Comparison of ENCODE assay signal across 22 cellular contexts in genomic region chr5:157709346-157709745, GRCh38. TPM values are rescaled to one million over a fixed set of nuclear protein-coding genes. Genes with fewer than 3 reads are reported as not detected.
DNase-seq lines count a peak whose midpoint lies in the region; ATAC-seq and TF ChIP-seq lines count a peak whose summit lies in the region.
"Had no signal": no experiment of that assay in that cellular context is flagged by ENCODE, and none has a peak within 500 bp of the region (broad histone marks: within the 10 kb centered on the region; RNA-seq: fewer than 3 reads in every experiment).

No MANE protein-coding gene starts in this region.

- no peak for TF ChIP-seq CTCF in HFFc6 (IDR thresholded peaks at IDR 0.05)
- no peak for TF ChIP-seq CTCF in chondrocyte (IDR thresholded peaks at IDR 0.05)

- H3K27me3 Mint-ChIP-seq in HFFc6 (ENCODE audit: insufficient read depth) (no peaks in the 10 kb centered on the region; the same call in 1 of the 2 replicates), chondrocyte (ENCODE audit: low read depth) (no peaks in the 10 kb centered on the region)

- peak overlapping the region; percentile 62 for H3K27ac Mint-ChIP-seq in HFFc6
- peak overlapping the region; percentile 6 for H3K27ac Mint-ChIP-seq in chondrocyte (ENCODE audit: unreplicated experiment)
- H3K27ac Mint-ChIP-seq: CD14-positive monocyte; CD4-positive, alpha-beta T cell; CD8-positive, alpha-beta memory T cell had no signal

- H3K36me3 Mint-ChIP-seq in HFFc6 (ENCODE audit: low read depth) (no peaks in the 10 kb centered on the region), chondrocyte (ENCODE audit: low read depth) (no peaks in the 10 kb centered on the region)
- H3K36me3 Mint-ChIP-seq: CD14-positive monocyte; CD8-positive, alpha-beta memory T cell had no signal

- peak overlapping the region; percentile 76 for H3K27ac ChIP-seq in SJCRH30
- H3K27ac ChIP-seq: A549; BLaER1 treated with 17β-estradiol and CSF1 and Interleukin-3, amounts not matched to agents 10 nM and 100 nM had no signal

- no peak for ATAC-seq in GM19395 (IDR thresholded peaks at IDR 0.05; ENCODE audit: unreplicated experiment)
- ATAC-seq: A549, GM12878 had no signal

- H3K4me3 ChIP-seq in SJCRH30, result no peak overlapping the region
- H3K4me3 ChIP-seq: A549; BLaER1 treated with 17β-estradiol and CSF1 and Interleukin-3, amounts not matched to agents 10 nM and 100 nM; GM12878 had no signal

- H3K4me1 Mint-ChIP-seq in HFFc6 (ENCODE audit: low read depth) (peaks cover 60% of the 10 kb centered on the region), chondrocyte (ENCODE audit: low read depth) (peaks cover 40% of the 10 kb centered on the region)
- H3K4me1 Mint-ChIP-seq: CD14-positive monocyte; CD8-positive, alpha-beta memory T cell had no signal

- H3K27me3 ChIP-seq in SJCRH30, result no peaks in the 10 kb centered on the region
- H3K27me3 ChIP-seq: BLaER1 treated with 17β-estradiol and CSF1 and Interleukin-3, amounts not matched to agents 10 nM and 100 nM had no signal

- H3K4me1 ChIP-seq in SJCRH30, result peaks cover 34% of the 10 kb centered on the region
- H3K4me1 ChIP-seq: BE2C; BLaER1 treated with 17β-estradiol and CSF1 and Interleukin-3, amounts not matched to agents 10 nM and 100 nM had no signal

- no peaks in the 10 kb centered on the region for H3K9me3 Mint-ChIP-seq in HFFc6
- no peaks in the 10 kb centered on the region for H3K9me3 Mint-ChIP-seq in chondrocyte (ENCODE audit: low read depth)
- H3K9me3 Mint-ChIP-seq: CD14-positive monocyte; CD4-positive, alpha-beta T cell; CD8-positive, alpha-beta memory T cell had no signal

- DNase-seq in COLO829 (ENCODE audit: low spot score) (peak; percentile 13), HFFc6 (no peak), SJCRH30 (no peak), chondrocyte (ENCODE audit: low spot score) (no peak), RPMI8226 (no peak)
- DNase-seq in stimulated activated naive CD4-positive, alpha-beta T cell treated with Interleukin-2 at 50 U/mL for 16 hours (lab: John Stamatoyannopoulos, UW), result no peak
- DNase-seq: 8988T; ACHN; AML-193; BE2C; Calu3; CD4-positive, alpha-beta T cell; CD8-positive, alpha-beta memory T cell; COR-L47; DMS53; DND-41; GOT3 had no signal

- no peaks in the 10 kb centered on the region; the same call in 1 of the 2 replicates for H3K36me3 ChIP-seq in SJCRH30
- H3K36me3 ChIP-seq: BE2C; BLaER1 treated with 17β-estradiol and CSF1 and Interleukin-3, amounts not matched to agents 10 nM and 100 nM had no signal

- H3K4me3 Mint-ChIP-seq in HFFc6 (peak overlapping the region; percentile 32; the same call in 1 of the 2 replicates), chondrocyte (ENCODE audit: unreplicated experiment) (no peak overlapping the region)
- H3K4me3 Mint-ChIP-seq: CD14-positive monocyte; CD4-positive, alpha-beta T cell; CD8-positive, alpha-beta memory T cell had no signal

- H3K9me3 ChIP-seq in SJCRH30 (replicated peaks), result no peaks in the 10 kb centered on the region; the same call in 1 of the 2 replicates
- H3K9me3 ChIP-seq: A549; BE2C; BLaER1 treated with 17β-estradiol and CSF1 and Interleukin-3, amounts not matched to agents 10 nM and 100 nM had no signal

RNA-seq across cellular contexts. Expression of gene THG1L, which starts 21.9 kb away (rescaled TPM):
- total RNA-seq in HFFc6 (2021; fragmentation: NEBNext Ultra II Directional; extraction: Animal tissue kit (Norgen Biotek cat#: 25700)), result 10 to 100 TPM; 13.2 to 16.1 (median 13.5) TPM
- 23.8 and 27.2 TPM in 2 replicates for total RNA-seq in SJCRH30 (2014; rRNA removed; shearing (Covaris generic))
- 7.0 to 10.1 TPM (median 9.2 TPM) in 3 replicates for total RNA-seq in chondrocyte

RNA-seq across cellular contexts. Expression of gene LSM11, which starts 34.2 kb away (rescaled TPM):
- 1 to 10 TPM; 2.0 to 2.9 (median 2.2) TPM for total RNA-seq in HFFc6 (2021; fragmentation: NEBNext Ultra II Directional; extraction: Animal tissue kit (Norgen Biotek cat#: 25700))
- 10.9 and 11.0 TPM in 2 replicates for total RNA-seq in SJCRH30 (2014; rRNA removed; shearing (Covaris generic))
- total RNA-seq in chondrocyte, result 9.9 to 10.6 TPM (median 10.0 TPM) in 3 replicates

RNA-seq across cellular contexts. Expression of gene C5orf52, which starts 38.0 kb away (rescaled TPM):
- total RNA-seq in HFFc6 (2021; fragmentation: NEBNext Ultra II Directional; extraction: Animal tissue kit (Norgen Biotek cat#: 25700)), result not detected
- not detected in 2 replicates for total RNA-seq in SJCRH30 (2014; rRNA removed; shearing (Covaris generic))
- not detected in 3 replicates for total RNA-seq in chondrocyte
- total RNA-seq: Calu3; CD4-positive, alpha-beta T cell; CD8-positive, alpha-beta memory T cell; GM12878 had no signal

RNA-seq across cellular contexts. Expression of gene SOX30, which starts 57.1 kb away (rescaled TPM):
- under 1 TPM in 4 of 6 experiments, not detected in 2; 0.09 to 0.19 (median 0.12) TPM for total RNA-seq in HFFc6 (2021; fragmentation: NEBNext Ultra II Directional; extraction: Animal tissue kit (Norgen Biotek cat#: 25700))
- total RNA-seq in SJCRH30 (2014; rRNA removed; shearing (Covaris generic)), result 0.13 TPM in 1 of 2 replicates, not detected in the other
- total RNA-seq in chondrocyte, result not detected in 3 replicates
- total RNA-seq: CD4-positive, alpha-beta T cell had no signal
